Comparison of ENCODE assay signal across 1 cellular context in genomic region chr19:344625-345319, GRCh38.
TF ChIP-seq lines count a peak whose summit lies in the region.

MIER2 (minus strand) TSS chr19:344796; CDS start chr19:344782, 14 bp downstream.

TF ChIP-seq in SK-N-SH treated with all-trans-retinoic acid at 6 μM for 48 hours, 23 proteins besides CTCF, POLR2A, EP300 and RAD21 (continued from another document):
- TF ChIP-seq TSHZ2 (CRISPR knock-in tag; IDR thresholded peaks at IDR 0.05) (no peak), SNAI2 (CRISPR knock-in tag; IDR thresholded peaks at IDR 0.05) (no peak), BACH2 (CRISPR knock-in tag; IDR thresholded peaks at IDR 0.05; ENCODE audit: borderline replicate concordance) (no peak), ISL1 (CRISPR knock-in tag; IDR thresholded peaks at IDR 0.05) (no peak), ZFP3 (CRISPR knock-in tag; IDR thresholded peaks at IDR 0.05) (no peak), CREB5 (CRISPR knock-in tag; IDR thresholded peaks at IDR 0.05; ENCODE audit: low read depth) (no peak)
- TF ChIP-seq, protein P1, sequence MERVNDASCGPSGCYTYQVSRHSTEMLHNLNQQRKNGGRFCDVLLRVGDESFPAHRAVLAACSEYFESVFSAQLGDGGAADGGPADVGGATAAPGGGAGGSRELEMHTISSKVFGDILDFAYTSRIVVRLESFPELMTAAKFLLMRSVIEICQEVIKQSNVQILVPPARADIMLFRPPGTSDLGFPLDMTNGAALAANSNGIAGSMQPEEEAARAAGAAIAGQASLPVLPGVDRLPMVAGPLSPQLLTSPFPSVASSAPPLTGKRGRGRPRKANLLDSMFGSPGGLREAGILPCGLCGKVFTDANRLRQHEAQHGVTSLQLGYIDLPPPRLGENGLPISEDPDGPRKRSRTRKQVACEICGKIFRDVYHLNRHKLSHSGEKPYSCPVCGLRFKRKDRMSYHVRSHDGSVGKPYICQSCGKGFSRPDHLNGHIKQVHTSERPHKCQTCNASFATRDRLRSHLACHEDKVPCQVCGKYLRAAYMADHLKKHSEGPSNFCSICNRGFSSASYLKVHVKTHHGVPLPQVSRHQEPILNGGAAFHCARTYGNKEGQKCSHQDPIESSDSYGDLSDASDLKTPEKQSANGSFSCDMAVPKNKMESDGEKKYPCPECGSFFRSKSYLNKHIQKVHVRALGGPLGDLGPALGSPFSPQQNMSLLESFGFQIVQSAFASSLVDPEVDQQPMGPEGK (CRISPR knock-in tag; IDR thresholded peaks at IDR 0.05; ENCODE audit: borderline replicate concordance) = no peak
